28 cellular contexts compared by ENCODE assay signal in the genomic region with DNA sequence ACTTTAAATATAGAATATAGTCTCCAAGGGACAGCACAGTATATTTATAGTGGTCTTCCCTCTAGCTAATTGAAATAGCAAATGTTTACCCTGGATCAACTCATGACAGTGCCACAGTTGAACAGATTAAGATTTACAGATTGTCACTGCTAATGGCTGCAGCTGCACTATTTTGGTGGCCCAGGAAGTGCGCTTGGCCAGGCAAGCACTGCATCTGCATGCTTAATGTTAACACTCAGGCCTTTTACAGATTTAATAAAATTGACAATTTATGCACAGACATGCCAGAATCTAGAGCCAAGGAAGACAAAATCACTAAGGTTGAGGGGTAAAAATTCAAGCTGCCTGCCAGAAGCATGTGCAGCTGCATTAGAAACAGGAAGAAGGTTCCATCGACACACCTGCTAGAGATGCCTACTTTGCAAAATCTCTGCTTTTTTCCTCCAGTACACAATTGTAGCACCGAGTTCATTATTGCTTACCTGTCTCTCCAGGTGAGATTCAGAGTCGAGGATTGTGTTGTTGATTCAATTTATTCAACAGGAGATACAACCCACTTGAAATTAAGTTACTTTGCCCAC.
A peak's percentile ranks its signal among the peaks of the same experiment; 100 is the strongest.
DNase-seq lines count a peak whose midpoint lies in the region; ATAC-seq and TF ChIP-seq lines count a peak whose summit lies in the region.
"Had no signal": no experiment of that assay in that cellular context is flagged by ENCODE, and none has a peak within 500 bp of the region (broad histone marks: within the 10 kb centered on the region; RNA-seq: fewer than 3 reads in every experiment).

No MANE protein-coding gene starts in this region.

- POLR2A ChIA-PET in SK-N-SH (lab: Yijun Ruan, JAX) (no interaction called here), activated B cell treated with CpG ODN at 0.5 μM for 24 hours (lab: Charles Lee) (no interaction called here)

- no peaks in the 10 kb centered on the region for H3F3A ChIP-seq in SK-N-SH (replicated peaks; ENCODE audit: insufficient read depth)

- H3K4me3 ChIP-seq in SK-N-SH (ENCODE audit: low read depth in 2 of 2, low read length in 1 of 2), result no peak overlapping the region
- H3K4me3 ChIP-seq: colonic mucosa, GM23248, left ventricle myocardium inferior, smooth muscle cell had no signal

- H3K9me3 Mint-ChIP-seq in activated B cell treated with CpG ODN at 0.5 μM for 24 hours, result no peaks in the 10 kb centered on the region
- H3K9me3 Mint-ChIP-seq: stimulated activated effector memory CD8-positive, alpha-beta T cell treated with anti-CD3 and anti-CD28 coated beads, Interleukin-12 subunit alpha, Interleukin-12 subunit beta, amount 100 ng/mL, for 72 hours had no signal

- H3K36me3 ChIP-seq in SK-N-SH (replicated peaks in 1 of 2; ENCODE audit: control insufficient read depth in 1 of 2, insufficient read depth in 2 of 2, low read length in 1 of 2), result no peaks in the 10 kb centered on the region
- H3K36me3 ChIP-seq: colonic mucosa, left ventricle myocardium inferior had no signal

- H3K79me2 ChIP-seq in SK-N-SH (ENCODE audit: insufficient read depth), result no peaks in the 10 kb centered on the region

- H2AFZ ChIP-seq in SK-N-SH (ENCODE audit: low read depth), result no peak overlapping the region
- H2AFZ ChIP-seq: GM23248 had no signal

- H3K27me3 ChIP-seq in SK-N-SH (ENCODE audit: insufficient read depth), result no peaks in the 10 kb centered on the region
- H3K27me3 ChIP-seq: colonic mucosa had no signal

- H3K4me1 Mint-ChIP-seq in activated B cell treated with CpG ODN at 0.5 μM for 24 hours, result peaks cover 10% of the 10 kb centered on the region
- H3K4me1 Mint-ChIP-seq: activated CD4-positive, alpha-beta T cell treated with anti-CD3 and anti-CD28 coated beads, Interleukin-2, amount 10 ng/mL, durations not matched to agents 7 days and 5 days; activated naive CD4-positive, alpha-beta T cell treated with anti-CD3 and anti-CD28 coated beads, Interleukin-2, amount 10 ng/mL, durations not matched to agents 7 days and 5 days; naive thymus-derived CD4-positive, alpha-beta T cell; stimulated activated effector memory CD8-positive, alpha-beta T cell treated with anti-CD3 and anti-CD28 coated beads, Interleukin-12 subunit alpha, Interleukin-12 subunit beta, amount 100 ng/mL, for 72 hours had no signal

- peak; percentile 3 for DNase-seq in SK-N-SH
- DNase-seq in NAMALWA (ENCODE audit: low spot score), result peak; percentile 78
- no peak for DNase-seq in activated B cell treated with CpG ODN at 0.5 μM for 24 hours
- no peak for DNase-seq in cerebellum (ENCODE audit: low spot score)
- no peak for DNase-seq in NCI-H2227 (lab: John Stamatoyannopoulos, UW; ENCODE audit: unreplicated experiment)
- no peak for DNase-seq in posterior vena cava (ENCODE audit: low spot score)
- no peak for DNase-seq in AG08396 (ENCODE audit: low spot score)
- DNase-seq: ACHN; activated CD4-positive, alpha-beta T cell treated with anti-CD3 and anti-CD28 coated beads, Interleukin-2, amount 10 ng/mL, durations not matched to agents 7 days and 5 days; activated naive CD4-positive, alpha-beta T cell treated with anti-CD3 and anti-CD28 coated beads, Interleukin-2, amount 10 ng/mL, durations not matched to agents 7 days and 5 days; activated T-cell treated with anti-CD3 and anti-CD28 coated beads, Interleukin-2, amount 50 U/mL, for 72 hours; amygdala; colonic mucosa; effector memory CD8-positive, alpha-beta T cell; foreskin fibroblast; GM23248; hippocampal formation; left ventricle myocardium inferior; MV-4-11; naive thymus-derived CD4-positive, alpha-beta T cell; NCI-H1930; NCI-H226 had no signal

- TF ChIP-seq CTCF in SK-N-SH (IDR thresholded peaks at IDR 0.05), result no peak
- no peak for TF ChIP-seq CTCF in activated B cell treated with CpG ODN at 0.5 μM for 24 hours (IDR thresholded peaks at IDR 0.05)

- no peak overlapping the region for H3K9ac ChIP-seq in SK-N-SH
- H3K9ac ChIP-seq: GM23248, KMS-11 had no signal

- H3K36me3 Mint-ChIP-seq in activated B cell treated with CpG ODN at 0.5 μM for 24 hours (ENCODE audit: low read depth), result no peaks in the 10 kb centered on the region
- H3K36me3 Mint-ChIP-seq: activated naive CD4-positive, alpha-beta T cell treated with anti-CD3 and anti-CD28 coated beads, Interleukin-2, amount 10 ng/mL, durations not matched to agents 7 days and 5 days; naive thymus-derived CD4-positive, alpha-beta T cell; stimulated activated effector memory CD8-positive, alpha-beta T cell treated with anti-CD3 and anti-CD28 coated beads, Interleukin-12 subunit alpha, Interleukin-12 subunit beta, amount 100 ng/mL, for 72 hours had no signal

- TF ChIP-seq EP300 in SK-N-SH (IDR thresholded peaks at IDR 0.05; ENCODE audit: borderline replicate concordance in 1 of 2, low read depth in 1 of 2, low read length in 1 of 2), result no peak

- H3K27me3 Mint-ChIP-seq in activated B cell treated with CpG ODN at 0.5 μM for 24 hours, result no peaks in the 10 kb centered on the region
- H3K27me3 Mint-ChIP-seq: activated CD4-positive, alpha-beta T cell treated with anti-CD3 and anti-CD28 coated beads, Interleukin-2, amount 10 ng/mL, durations not matched to agents 7 days and 5 days; activated naive CD4-positive, alpha-beta T cell treated with anti-CD3 and anti-CD28 coated beads, Interleukin-2, amount 10 ng/mL, durations not matched to agents 7 days and 5 days; effector memory CD8-positive, alpha-beta T cell; naive thymus-derived CD4-positive, alpha-beta T cell had no signal

- TF ChIP-seq RAD21 in SK-N-SH (IDR thresholded peaks at IDR 0.05; ENCODE audit: low read length), result no peak

- peaks cover 0 to 2% of the 10 kb centered on the region in 2 experiments; a peak in 3 of 4 replicates for H3K4me1 ChIP-seq in SK-N-SH (ENCODE audit: control insufficient read depth in 1 of 2, insufficient read depth in 2 of 2, low read depth in 1 of 2, low read length in 1 of 2)
- H3K4me1 ChIP-seq: colonic mucosa, left ventricle myocardium inferior had no signal

- ATAC-seq in SK-N-SH treated with all-trans-retinoic acid at 6 μM for 48 hours, result no peak
- peak; percentile 18 for ATAC-seq in activated B cell treated with CpG ODN at 0.5 μM for 24 hours (ENCODE audit: low read depth)
- ATAC-seq: activated T-cell treated with anti-CD3 and anti-CD28 coated beads, Interleukin-2, amount 50 U/mL, for 72 hours; effector memory CD8-positive, alpha-beta T cell; naive thymus-derived CD4-positive, alpha-beta T cell; stimulated activated effector memory CD8-positive, alpha-beta T cell treated with anti-CD3 and anti-CD28 coated beads, Interleukin-12 subunit alpha, Interleukin-12 subunit beta, amount 100 ng/mL, for 72 hours had no signal

- no peak overlapping the region for H3K27ac ChIP-seq in SK-N-SH (ENCODE audit: low read depth in 2 of 2, low read length in 1 of 2)
- H3K27ac ChIP-seq: colonic mucosa, GM23248, KMS-11, left ventricle myocardium inferior, VCaP had no signal

- 0 out of 2 replicates have a peak, but pooled peaks cover 4% of the 10 kb centered on the region for H3K9me3 ChIP-seq in SK-N-SH
- H3K9me3 ChIP-seq: colonic mucosa, left ventricle myocardium inferior had no signal

- intact Hi-C loops in activated B cell treated with CpG ODN at 0.5 μM for 24 hours (cut with micrococcal nuclease) (no loop called here), posterior vena cava (cut with DNase I) (no loop called here)

- no peak overlapping the region for H3K4me2 ChIP-seq in SK-N-SH
- H3K4me2 ChIP-seq: KMS-11, smooth muscle cell had no signal

- H4K20me1 ChIP-seq in SK-N-SH (ENCODE audit: insufficient read depth), result no peaks in the 10 kb centered on the region

- peak overlapping the region; percentile 30 for H3K27ac Mint-ChIP-seq in activated B cell treated with CpG ODN at 0.5 μM for 24 hours
- H3K27ac Mint-ChIP-seq: activated CD4-positive, alpha-beta T cell treated with anti-CD3 and anti-CD28 coated beads, Interleukin-2, amount 10 ng/mL, durations not matched to agents 7 days and 5 days; activated naive CD4-positive, alpha-beta T cell treated with anti-CD3 and anti-CD28 coated beads, Interleukin-2, amount 10 ng/mL, durations not matched to agents 7 days and 5 days; activated T-cell treated with anti-CD3 and anti-CD28 coated beads, Interleukin-2, amount 50 U/mL, for 72 hours; effector memory CD8-positive, alpha-beta T cell; naive thymus-derived CD4-positive, alpha-beta T cell; stimulated activated effector memory CD8-positive, alpha-beta T cell treated with anti-CD3 and anti-CD28 coated beads, Interleukin-12 subunit alpha, Interleukin-12 subunit beta, amount 100 ng/mL, for 72 hours; T-helper 2 cell treated with Interferon-gamma antibody and Interleukin-4, amounts not matched to agents 5 μg/mL and 100 μg/mL, for 36 hours had no signal

- no peaks in the 10 kb centered on the region for H3K9me2 ChIP-seq in SK-N-SH

- WGBS in SK-N-SH (ENCODE audit: low lambda C conversion rate), result 24% methylated on average over 4 of the region's 4 CpGs

- H3K4me3 Mint-ChIP-seq in activated B cell treated with CpG ODN at 0.5 μM for 24 hours, result no peak overlapping the region
- H3K4me3 Mint-ChIP-seq: activated CD4-positive, alpha-beta T cell treated with anti-CD3 and anti-CD28 coated beads, Interleukin-2, amount 10 ng/mL, durations not matched to agents 7 days and 5 days; activated naive CD4-positive, alpha-beta T cell treated with anti-CD3 and anti-CD28 coated beads, Interleukin-2, amount 10 ng/mL, durations not matched to agents 7 days and 5 days; activated T-cell treated with anti-CD3 and anti-CD28 coated beads, Interleukin-2, amount 50 U/mL, for 72 hours; effector memory CD8-positive, alpha-beta T cell; naive thymus-derived CD4-positive, alpha-beta T cell; stimulated activated effector memory CD8-positive, alpha-beta T cell treated with anti-CD3 and anti-CD28 coated beads, Interleukin-12 subunit alpha, Interleukin-12 subunit beta, amount 100 ng/mL, for 72 hours; T-helper 2 cell treated with Interferon-gamma antibody and Interleukin-4, amounts not matched to agents 5 μg/mL and 100 μg/mL, for 36 hours had no signal

- CTCF ChIA-PET in SK-N-SH (lab: Yijun Ruan, JAX) (no interaction called here), activated B cell treated with CpG ODN at 0.5 μM for 24 hours (lab: Charles Lee) (no interaction called here)

TF ChIP-seq in SK-N-SH, 30 proteins besides CTCF, POLR2A, EP300 and RAD21:
- TF ChIP-seq YY1 (IDR thresholded peaks at IDR 0.05; ENCODE audit: low read depth), result no peak
- TF ChIP-seq MEF2A (IDR thresholded peaks at IDR 0.05; ENCODE audit: borderline replicate concordance, low read depth), result no peak
- TF ChIP-seq FOXM1 (IDR thresholded peaks at IDR 0.05; ENCODE audit: low read depth), result no peak

TF ChIP-seq in SK-N-SH treated with all-trans-retinoic acid at 6 μM for 48 hours, 23 proteins besides CTCF, POLR2A, EP300 and RAD21 (continues in another document):
- no peak for TF ChIP-seq SNAI2 (CRISPR knock-in tag; IDR thresholded peaks at IDR 0.05)
- TF ChIP-seq ARNTL (CRISPR knock-in tag; IDR thresholded peaks at IDR 0.05; ENCODE audit: borderline replicate concordance, low read depth), result no peak
- TF ChIP-seq ZFP3 (CRISPR knock-in tag; IDR thresholded peaks at IDR 0.05), result no peak
- TF ChIP-seq ZFP30 (CRISPR knock-in tag; IDR thresholded peaks at IDR 0.05), result no peak
- no peak for TF ChIP-seq ZNF70 (CRISPR knock-in tag; IDR thresholded peaks at IDR 0.05)

Comparison
In these comparisons a context has a peak if more than half of its experiments do, and no peak if none do; other contexts are left out.
1. DNase-seq: peak in SK-N-SH (single experiment) and NAMALWA (single experiment); none in activated B cell treated with CpG ODN at 0.5 μM for 24 hours (single experiment), cerebellum (single experiment), NCI-H2227 (single experiment), posterior vena cava (single experiment) and AG08396 (single experiment).